1 cellular context compared by ENCODE assay signal in the genomic region with DNA sequence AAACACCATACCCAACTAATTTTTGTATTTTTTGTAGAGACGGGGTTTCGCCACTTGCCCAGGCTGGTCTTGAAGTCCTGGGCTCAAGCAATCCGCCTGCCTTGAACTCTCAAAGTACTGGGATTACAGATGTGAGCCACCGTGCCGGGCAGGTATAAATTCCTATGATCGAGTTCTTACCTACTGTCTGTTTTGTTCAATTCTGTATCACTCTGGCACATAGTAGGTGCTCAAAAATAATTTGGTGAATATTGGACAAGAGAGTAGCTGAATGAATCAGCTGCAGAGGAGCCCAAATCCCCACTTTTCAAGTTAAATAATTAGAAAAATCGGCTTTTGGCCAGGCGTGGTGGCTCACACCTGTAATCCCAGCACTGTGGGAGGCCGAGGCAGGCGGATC.
TF ChIP-seq lines count a peak whose summit lies in the region.

No MANE protein-coding gene starts in this region.

TF ChIP-seq in K562, 482 proteins besides CTCF, POLR2A, EP300 and RAD21:
- TF ChIP-seq, protein P1, sequence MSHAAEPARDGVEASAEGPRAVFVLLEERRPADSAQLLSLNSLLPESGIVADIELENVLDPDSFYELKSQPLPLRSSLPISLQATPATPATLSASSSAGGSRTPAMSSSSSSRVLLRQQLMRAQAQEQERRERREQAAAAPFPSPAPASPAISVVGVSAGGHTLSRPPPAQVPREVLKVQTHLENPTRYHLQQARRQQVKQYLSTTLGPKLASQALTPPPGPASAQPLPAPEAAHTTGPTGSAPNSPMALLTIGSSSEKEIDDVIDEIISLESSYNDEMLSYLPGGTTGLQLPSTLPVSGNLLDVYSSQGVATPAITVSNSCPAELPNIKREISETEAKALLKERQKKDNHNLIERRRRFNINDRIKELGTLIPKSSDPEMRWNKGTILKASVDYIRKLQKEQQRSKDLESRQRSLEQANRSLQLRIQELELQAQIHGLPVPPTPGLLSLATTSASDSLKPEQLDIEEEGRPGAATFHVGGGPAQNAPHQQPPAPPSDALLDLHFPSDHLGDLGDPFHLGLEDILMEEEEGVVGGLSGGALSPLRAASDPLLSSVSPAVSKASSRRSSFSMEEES (CRISPR knock-in tag; IDR thresholded peaks at IDR 0.05) = no peak
- TF ChIP-seq ZNF766 (CRISPR knock-in tag; conservative IDR thresholded peaks at IDR 0.05) = no peak
- no peak for TF ChIP-seq BRF1 (IDR thresholded peaks at IDR 0.05; ENCODE audit: borderline replicate concordance, extremely low read depth, insufficient read length)
- TF ChIP-seq ZKSCAN1 (IDR thresholded peaks at IDR 0.05; ENCODE audit: low read depth, low read length) = peak; percentile 83
- TF ChIP-seq, protein P2, sequence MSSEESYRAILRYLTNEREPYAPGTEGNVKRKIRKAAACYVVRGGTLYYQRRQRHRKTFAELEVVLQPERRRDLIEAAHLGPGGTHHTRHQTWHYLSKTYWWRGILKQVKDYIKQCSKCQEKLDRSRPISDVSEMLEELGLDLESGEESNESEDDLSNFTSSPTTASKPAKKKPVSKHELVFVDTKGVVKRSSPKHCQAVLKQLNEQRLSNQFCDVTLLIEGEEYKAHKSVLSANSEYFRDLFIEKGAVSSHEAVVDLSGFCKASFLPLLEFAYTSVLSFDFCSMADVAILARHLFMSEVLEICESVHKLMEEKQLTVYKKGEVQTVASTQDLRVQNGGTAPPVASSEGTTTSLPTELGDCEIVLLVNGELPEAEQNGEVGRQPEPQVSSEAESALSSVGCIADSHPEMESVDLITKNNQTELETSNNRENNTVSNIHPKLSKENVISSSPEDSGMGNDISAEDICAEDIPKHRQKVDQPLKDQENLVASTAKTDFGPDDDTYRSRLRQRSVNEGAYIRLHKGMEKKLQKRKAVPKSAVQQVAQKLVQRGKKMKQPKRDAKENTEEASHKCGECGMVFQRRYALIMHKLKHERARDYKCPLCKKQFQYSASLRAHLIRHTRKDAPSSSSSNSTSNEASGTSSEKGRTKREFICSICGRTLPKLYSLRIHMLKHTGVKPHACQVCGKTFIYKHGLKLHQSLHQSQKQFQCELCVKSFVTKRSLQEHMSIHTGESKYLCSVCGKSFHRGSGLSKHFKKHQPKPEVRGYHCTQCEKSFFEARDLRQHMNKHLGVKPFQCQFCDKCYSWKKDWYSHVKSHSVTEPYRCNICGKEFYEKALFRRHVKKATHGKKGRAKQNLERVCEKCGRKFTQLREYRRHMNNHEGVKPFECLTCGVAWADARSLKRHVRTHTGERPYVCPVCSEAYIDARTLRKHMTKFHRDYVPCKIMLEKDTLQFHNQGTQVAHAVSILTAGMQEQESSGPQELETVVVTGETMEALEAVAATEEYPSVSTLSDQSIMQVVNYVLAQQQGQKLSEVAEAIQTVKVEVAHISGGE (CRISPR knock-in tag; IDR thresholded peaks at IDR 0.05) = peak in 1 of 3 experiments; percentile 83; a peak in 2 of 6 replicates
